Comparison of ENCODE assay signal across 8 cellular contexts in the genomic region with DNA sequence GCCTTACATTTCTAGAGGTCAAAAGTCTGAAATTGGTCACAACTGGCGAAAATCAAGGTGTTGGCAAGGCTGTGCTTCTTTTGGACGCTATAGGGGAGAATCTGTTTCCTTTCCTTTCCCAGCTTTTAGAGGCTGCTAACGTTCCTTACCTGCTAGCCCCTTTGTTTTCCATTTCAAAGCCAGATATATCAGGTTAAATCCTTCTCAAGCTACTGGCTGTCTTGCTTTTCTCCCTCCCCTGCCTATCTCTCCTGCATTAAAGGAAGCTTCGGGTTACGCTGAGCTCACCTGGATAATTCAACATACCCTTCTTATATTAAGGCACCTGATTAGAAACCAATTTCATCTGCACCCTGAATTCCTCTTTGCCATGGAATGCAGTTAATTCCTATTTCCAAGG.
"Had no signal": no experiment of that assay in that cellular context is flagged by ENCODE, and none has a peak within 500 bp of the region (broad histone marks: within the 10 kb centered on the region; RNA-seq: fewer than 3 reads in every experiment).

No MANE protein-coding gene starts in this region.

- H3K27ac Mint-ChIP-seq: IgD-negative memory B cell had no signal

- H3K9me3 Mint-ChIP-seq: IgD-negative memory B cell had no signal

- H3K27ac ChIP-seq: HL-60, KMS-11 had no signal

- H3K4me1 Mint-ChIP-seq: IgD-negative memory B cell had no signal

- H3K4me2 ChIP-seq: KMS-11 had no signal

- FAIRE-seq: HepG2 had no signal

- H3K9ac ChIP-seq: KMS-11 had no signal

- ATAC-seq: HepG2 had no signal

- H3K4me3 Mint-ChIP-seq: H9, IgD-negative memory B cell had no signal

- H3K36me3 Mint-ChIP-seq: IgD-negative memory B cell had no signal

- H3K27me3 Mint-ChIP-seq: IgD-negative memory B cell had no signal

- DNase-seq: GOT3, H9, HCEC 1CT, KBM-7 had no signal
